In genomic region chr6:63764318-63764916, GRCh38 we compare ENCODE assay signal across 8 cellular contexts.
DNase-seq lines count a peak whose midpoint lies in the region; ATAC-seq, FAIRE-seq and TF ChIP-seq lines count a peak whose summit lies in the region.

No MANE protein-coding gene starts in this region.

- H3K4me1 ChIP-seq in IMR-90 (ENCODE audit: control insufficient read depth, insufficient read depth, low read length), result no peaks in the 10 kb centered on the region
- no peaks in the 10 kb centered on the region for H3K4me1 ChIP-seq in esophagus squamous epithelium

- H4K5ac ChIP-seq in IMR-90 (ENCODE audit: low read depth, low read length), result no peak overlapping the region

- POLR2A ChIA-PET in IMR-90 (lab: Charles Lee; ENCODE audit: unreplicated experiment), result no interaction called here

- H2AFZ ChIP-seq in IMR-90 (replicated peaks; ENCODE audit: low read length, poor library complexity), result no peak overlapping the region

- intact Hi-C loops in IMR-90 (cut with micrococcal nuclease), result loop anchor here (1.0 to 2.0 kb wide), 4 partner anchors 166 to 458 kb away; no protein-coding TSS in a partner anchor
- intact Hi-C loops in esophagus squamous epithelium (cut with DNase I), result loop anchor here (5.0 kb wide), 1 partner anchor 167 kb away; no protein-coding TSS in a partner anchor

- no peak overlapping the region for H2AK5ac ChIP-seq in IMR-90 (ENCODE audit: low read depth, low read length)

- no peak overlapping the region for H3K56ac ChIP-seq in IMR-90 (ENCODE audit: extremely low read depth, insufficient read depth, low read length)

- peaks cover 0 to 9% of the 10 kb centered on the region in 2 donors for H3K9me3 Mint-ChIP-seq in stimulated activated naive CD8-positive, alpha-beta T cell treated with anti-CD3 and anti-CD28 coated beads, Interleukin-15, amount 100 ng/mL, for 72 hours

- H3K4me1 Mint-ChIP-seq in stimulated activated naive CD8-positive, alpha-beta T cell treated with anti-CD3 and anti-CD28 coated beads, Interleukin-15, amount 100 ng/mL, for 72 hours, result no peaks in the 10 kb centered on the region

- no peaks in the 10 kb centered on the region for H3K79me1 ChIP-seq in IMR-90 (ENCODE audit: low read depth in 1 of 2, low read length in 2 of 2)

- H3K27ac ChIP-seq in IMR-90 (ENCODE audit: insufficient read depth, low read length) (no peak overlapping the region), esophagus squamous epithelium (no peak overlapping the region)

- no peak overlapping the region for H4K91ac ChIP-seq in IMR-90 (ENCODE audit: insufficient read depth, low read depth, low read length)

- no CpG with 5 or more reads among the region's 4 CpGs for WGBS in IMR-90 (ENCODE audit: extremely low coverage in 2 of 2, insufficient read length in 1 of 2), 2 experiments
- 24 to 25% methylated on average over 4 of the region's 4 CpGs for WGBS in esophagus squamous epithelium, 2 donors

- H3K27me3 ChIP-seq in IMR-90 (ENCODE audit: control insufficient read depth, insufficient read depth, low read length) (peaks cover 4% of the 10 kb centered on the region), esophagus squamous epithelium (peaks cover 0 to 14% (median 0%) of the 10 kb centered on the region in 4 donors)

- TF ChIP-seq POLR2A in IMR-90 (IDR thresholded peaks at IDR 0.05; ENCODE audit: low read depth, low read length), result no peak
- no peak for TF ChIP-seq POLR2A in esophagus squamous epithelium (IDR thresholded peaks at IDR 0.05)

- no peak overlapping the region for H3K9ac ChIP-seq in IMR-90 (ENCODE audit: low read depth, low read length)

- no peak overlapping the region for H3K18ac ChIP-seq in IMR-90 (ENCODE audit: low read depth, low read length)

- H3K4me2 ChIP-seq in IMR-90 (ENCODE audit: low read depth, low read length), result no peak overlapping the region

- peak; percentile 90 for FAIRE-seq in RCC 7860 (lab: Jason Lieb, UNC)

- dilution Hi-C loops in IMR-90 (cut with HindIII; ENCODE audit: low sequenced_read_pairs, unreplicated experiment), result no loop called here

- H3K9me3 ChIP-seq in IMR-90 (ENCODE audit: control insufficient read depth, insufficient read depth, low read length) (no peaks in the 10 kb centered on the region; the same call in 1 of the 2 replicates), esophagus squamous epithelium (peaks cover 0 to 6% (median 0%) of the 10 kb centered on the region in 3 donors)

- no peak overlapping the region for H2BK120ac ChIP-seq in IMR-90 (ENCODE audit: low read depth, low read length)

- no peak overlapping the region for H4K8ac ChIP-seq in IMR-90 (ENCODE audit: low read depth in 2 of 2, low read length in 2 of 2)

- CTCF ChIA-PET in IMR-90 (lab: Yijun Ruan, JAX), result interaction anchor here (0.6 to 1.6 kb wide), 8 partner anchors 11 to 414 kb away, joined by 3 to 8 read pairs (median 3); no protein-coding TSS in a partner anchor

- TF ChIP-seq RAD21 in IMR-90 (IDR thresholded peaks at IDR 0.05; ENCODE audit: low read length), result peak; percentile 59

- H3K36me3 ChIP-seq in IMR-90 (ENCODE audit: control insufficient read depth, insufficient read depth, low read length), result no peaks in the 10 kb centered on the region
- H3K36me3 ChIP-seq in esophagus squamous epithelium, result no peaks in the 10 kb centered on the region

- H3K27ac Mint-ChIP-seq in stimulated activated naive CD8-positive, alpha-beta T cell treated with anti-CD3 and anti-CD28 coated beads, Interleukin-15, amount 100 ng/mL, for 72 hours, result no peak overlapping the region

- H2BK5ac ChIP-seq in IMR-90 (ENCODE audit: low read depth, low read length, poor library complexity, severe bottlenecking), result no peak overlapping the region

- no TSS peak for BruUV-seq in IMR-90 (replicated peaks; lab: Mats Ljungman, UMichigan)

- no peak overlapping the region for H2BK20ac ChIP-seq in IMR-90 (ENCODE audit: low read depth, low read length)

- in situ Hi-C loops in IMR-90 (cut with MboI; ENCODE audit: low sequenced_read_pairs), result loop anchor here (5.0 kb wide), 2 partner anchors 167 to 412 kb away; no protein-coding TSS in a partner anchor

- ATAC-seq in IMR-90 (ENCODE audit: low read depth), result peak; percentile 64
- ATAC-seq in stimulated activated naive CD8-positive, alpha-beta T cell treated with anti-CD3 and anti-CD28 coated beads, Interleukin-15, amount 100 ng/mL, for 72 hours, result no peak

- TF ChIP-seq CTCF in IMR-90 (conservative IDR thresholded peaks at IDR 0.05; ENCODE audit: low read depth, low read length), result peak; percentile 61
- TF ChIP-seq CTCF in esophagus squamous epithelium (IDR thresholded peaks at IDR 0.05), result peak in 5 of 6 experiments; percentile 35 to 68 (median 65)

- H3K23ac ChIP-seq in IMR-90 (ENCODE audit: low read depth, low read length), result no peak overlapping the region

- H3K4ac ChIP-seq in IMR-90 (ENCODE audit: low read depth, low read length), result no peak overlapping the region

- DNase-seq in DMS53 treated with DMSO at 0.1 percent for 48 hours (lab: John Stamatoyannopoulos, UW; ENCODE audit: unreplicated experiment), result peak; percentile 40
- DNase-seq in IMR-90, result peak; percentile 52
- peak; percentile 36 for DNase-seq in RCC 7860 (ENCODE audit: low spot score)
- no peak for DNase-seq in esophagus squamous epithelium (lab: John Stamatoyannopoulos, UW)
- DNase-seq in putamen (ENCODE audit: low spot score), result peak; percentile 29
- no peak for DNase-seq in effector CD8-positive, alpha-beta T cell (lab: John Stamatoyannopoulos, UW)
- DNase-seq in stimulated activated naive CD8-positive, alpha-beta T cell treated with anti-CD3 and anti-CD28 coated beads, Interleukin-15, amount 100 ng/mL, for 72 hours, result no peak
- no peak for DNase-seq in germinal center (ENCODE audit: low spot score)

- no peak overlapping the region for H3K14ac ChIP-seq in IMR-90 (replicated peaks; ENCODE audit: low read depth, low read length)

- H3K27me3 Mint-ChIP-seq in stimulated activated naive CD8-positive, alpha-beta T cell treated with anti-CD3 and anti-CD28 coated beads, Interleukin-15, amount 100 ng/mL, for 72 hours, result no peaks in the 10 kb centered on the region

- no peak overlapping the region for H3K4me3 Mint-ChIP-seq in stimulated activated naive CD8-positive, alpha-beta T cell treated with anti-CD3 and anti-CD28 coated beads, Interleukin-15, amount 100 ng/mL, for 72 hours

- no peaks in the 10 kb centered on the region for H4K20me1 ChIP-seq in IMR-90 (ENCODE audit: insufficient read depth, low read length)

- no peak overlapping the region for H2BK15ac ChIP-seq in IMR-90 (ENCODE audit: low read depth, low read length)

- H3K9me1 ChIP-seq in IMR-90 (ENCODE audit: insufficient read depth, low read length), result no peaks in the 10 kb centered on the region

- H3K4me3 ChIP-seq in IMR-90 (ENCODE audit: insufficient read depth, low read depth, low read length) (no peak overlapping the region), esophagus squamous epithelium (no peak overlapping the region)

- H2AK9ac ChIP-seq in IMR-90 (replicated peaks; ENCODE audit: low read depth, low read length, poor library complexity), result no peak overlapping the region

TF ChIP-seq in IMR-90, 13 proteins besides CTCF, POLR2A, EP300 and RAD21:
- TF ChIP-seq CEBPB (IDR thresholded peaks at IDR 0.05; ENCODE audit: low read depth, low read length), result peak; percentile 56; the same call in 1 of the 2 replicates
- TF ChIP-seq RFX5 (IDR thresholded peaks at IDR 0.05; ENCODE audit: low read depth, low read length), result no peak
- no peak for TF ChIP-seq MXI1 (IDR thresholded peaks at IDR 0.05; ENCODE audit: borderline replicate concordance, low read depth, low read length)
- no peak for TF ChIP-seq FOS (IDR thresholded peaks at IDR 0.05; ENCODE audit: low read depth, low read length)
- TF ChIP-seq RCOR1 (IDR thresholded peaks at IDR 0.05; ENCODE audit: insufficient replicate concordance, low read length), result no peak
- TF ChIP-seq NFE2L2 (IDR thresholded peaks at IDR 0.05; ENCODE audit: low read depth, low read length), result no peak
- TF ChIP-seq ELK1 (IDR thresholded peaks at IDR 0.05; ENCODE audit: borderline replicate concordance, low read depth, low read length), result no peak
- TF ChIP-seq SMC3 (IDR thresholded peaks at IDR 0.05; ENCODE audit: low read depth, low read length), result peak; percentile 55; the same call in 1 of the 2 replicates
- no peak for TF ChIP-seq MAFK (IDR thresholded peaks at IDR 0.05; ENCODE audit: low read depth, low read length)

Comparison
In these comparisons a context has a peak if more than half of its experiments do, and no peak if none do; other contexts are left out.
1. DNase-seq: peak in DMS53 treated with DMSO at 0.1 percent for 48 hours (single experiment), IMR-90 (single experiment), RCC 7860 (single experiment) and putamen (single experiment); none in esophagus squamous epithelium (single experiment), effector CD8-positive, alpha-beta T cell (single experiment), stimulated activated naive CD8-positive, alpha-beta T cell treated with anti-CD3 and anti-CD28 coated beads, Interleukin-15, amount 100 ng/mL, for 72 hours (0 of 2) and germinal center (single experiment).